In the genomic region with DNA sequence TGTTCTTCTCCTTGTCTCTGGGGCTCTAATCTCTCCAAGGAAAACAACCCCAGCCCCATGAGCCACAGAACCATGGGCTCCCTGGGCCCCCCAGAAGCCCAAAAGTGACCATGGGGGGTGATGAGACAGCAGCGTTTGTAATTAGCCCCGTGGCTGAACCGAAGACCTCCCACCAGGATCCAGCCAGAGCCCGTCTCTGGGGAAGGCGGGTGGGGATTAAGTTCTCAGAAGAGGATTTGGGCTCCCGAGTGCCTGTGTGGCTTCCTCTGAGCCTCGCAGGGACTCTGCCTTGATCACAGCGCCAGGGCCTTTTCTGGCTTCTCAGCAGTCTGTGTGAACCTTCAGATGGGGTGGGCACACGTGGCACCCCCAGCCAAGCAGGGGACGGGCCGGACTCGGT, we compare ENCODE assay signal across 19 cellular contexts.
DNase-seq lines count a peak whose midpoint lies in the region; ATAC-seq and TF ChIP-seq lines count a peak whose summit lies in the region.
"Had no signal": no experiment of that assay in that cellular context is flagged by ENCODE, and none has a peak within 500 bp of the region (broad histone marks: within the 10 kb centered on the region; RNA-seq: fewer than 3 reads in every experiment).

No MANE protein-coding gene starts in this region.

- H3K9me3 Mint-ChIP-seq in Calu3 (ENCODE audit: low read depth, unreplicated experiment) (no peaks in the 10 kb centered on the region), brain (peaks cover 0 to 5% (median 2%) of the 10 kb centered on the region in 5 experiments), neural progenitor cell (no peaks in the 10 kb centered on the region)
- no peaks in the 10 kb centered on the region for H3K9me3 Mint-ChIP-seq in CD4-positive, alpha-beta memory T cell
- H3K9me3 Mint-ChIP-seq in activated naive CD8-positive, alpha-beta T cell treated with anti-CD3 and anti-CD28 coated beads, Interleukin-2, amount 50 U/mL, for 24 hours = no peaks in the 10 kb centered on the region
- H3K9me3 Mint-ChIP-seq: activated naive CD8-positive, alpha-beta T cell treated with anti-CD3 and anti-CD28 coated beads, Interleukin-2, amount 10 ng/mL, durations not matched to agents 7 days and 5 days; activated T-helper 17 cell treated with anti-CD3 and anti-CD28 coated beads, Interleukin-2, amount 50 U/mL, for 72 hours; dendritic cell treated with granulocyte-macrophage colony-stimulating factor and Interleukin-4, amounts not matched to agents 40 ng/mL and 50 ng/mL, for 4 days had no signal

- H3K4me1 ChIP-seq in HUES6 (ENCODE audit: control insufficient read depth, insufficient read depth, low read length) = peaks cover 27% of the 10 kb centered on the region
- peaks cover 26% of the 10 kb centered on the region for H3K4me1 ChIP-seq in neural progenitor cell
- H3K4me1 ChIP-seq in CD4-positive, alpha-beta memory T cell (ENCODE audit: insufficient read depth, low read length) = no peaks in the 10 kb centered on the region
- H3K4me1 ChIP-seq: gastrocnemius medialis had no signal

- H3K36me3 ChIP-seq in HUES6 (ENCODE audit: control insufficient read depth, insufficient read depth, low read length) = no peaks in the 10 kb centered on the region
- no peaks in the 10 kb centered on the region for H3K36me3 ChIP-seq in neural progenitor cell
- H3K36me3 ChIP-seq in CD4-positive, alpha-beta memory T cell (ENCODE audit: insufficient read depth, low read length) = no peaks in the 10 kb centered on the region
- H3K36me3 ChIP-seq: gastrocnemius medialis, thyroid gland had no signal

- H3F3A ChIP-seq in neural progenitor cell (ENCODE audit: low read depth) = peaks cover 15% of the 10 kb centered on the region

- TF ChIP-seq CTCF in Calu3 (IDR thresholded peaks at IDR 0.05; ENCODE audit: unreplicated experiment) (no peak), brain (conservative IDR thresholded peaks at IDR 0.05) (no peak), neural progenitor cell (IDR thresholded peaks at IDR 0.05) (no peak)

- peak overlapping the region; percentile 47 for H3K4me2 ChIP-seq in neural progenitor cell

- H3K79me2 ChIP-seq in neural progenitor cell (ENCODE audit: low read depth) = no peaks in the 10 kb centered on the region

- CTCF ChIA-PET in Calu3 (lab: Charles Lee) = no interaction called here
- CTCF ChIA-PET in CD4-positive, alpha-beta memory T cell (lab: Charles Lee; ENCODE audit: partially characterized antibody) = no interaction called here

- H3K36me3 Mint-ChIP-seq in Calu3 (ENCODE audit: insufficient read depth, unreplicated experiment) = peaks cover 3% of the 10 kb centered on the region
- no peaks in the 10 kb centered on the region for H3K36me3 Mint-ChIP-seq in brain
- H3K36me3 Mint-ChIP-seq in neural progenitor cell = no peaks in the 10 kb centered on the region
- no peaks in the 10 kb centered on the region for H3K36me3 Mint-ChIP-seq in CD4-positive, alpha-beta memory T cell
- no peaks in the 10 kb centered on the region for H3K36me3 Mint-ChIP-seq in activated naive CD8-positive, alpha-beta T cell treated with anti-CD3 and anti-CD28 coated beads, Interleukin-2, amount 50 U/mL, for 24 hours (ENCODE audit: low read depth)
- H3K36me3 Mint-ChIP-seq: activated CD8-positive, alpha-beta memory T cell treated with anti-CD3 and anti-CD28 coated beads, Interleukin-2, amount 10 ng/mL, durations not matched to agents 7 days and 5 days; activated naive CD8-positive, alpha-beta T cell treated with anti-CD3 and anti-CD28 coated beads, Interleukin-2, amount 10 ng/mL, durations not matched to agents 7 days and 5 days had no signal

- H4K20me1 ChIP-seq in neural progenitor cell (ENCODE audit: low read depth) = peaks cover 16% of the 10 kb centered on the region

- H3K27me3 Mint-ChIP-seq in Calu3 (ENCODE audit: unreplicated experiment) (no peaks in the 10 kb centered on the region), brain (peaks cover 6% of the 10 kb centered on the region), neural progenitor cell (ENCODE audit: insufficient read depth, low read depth) (peaks cover 21% of the 10 kb centered on the region)
- peaks cover 15 to 17% of the 10 kb centered on the region in 2 donors for H3K27me3 Mint-ChIP-seq in CD4-positive, alpha-beta memory T cell
- peaks cover 20% of the 10 kb centered on the region for H3K27me3 Mint-ChIP-seq in activated naive CD8-positive, alpha-beta T cell treated with anti-CD3 and anti-CD28 coated beads, Interleukin-2, amount 50 U/mL, for 24 hours

- H3K4me3 ChIP-seq in HUES6 (ENCODE audit: low read depth, low read length) = no peak overlapping the region
- no peak overlapping the region for H3K4me3 ChIP-seq in neural progenitor cell
- no peak overlapping the region for H3K4me3 ChIP-seq in CD4-positive, alpha-beta memory T cell (ENCODE audit: low read length in 2 of 2)
- H3K4me3 ChIP-seq: gastrocnemius medialis, thyroid gland had no signal

- DNase-seq in Calu3 = no peak
- peak; percentile 92 for DNase-seq in neural progenitor cell (ENCODE audit: low spot score)
- DNase-seq in NCI-H2171 treated with DMSO at 0.1 percent for 48 hours (lab: John Stamatoyannopoulos, UW) = no peak
- no peak for DNase-seq in CD4-positive, alpha-beta memory T cell
- DNase-seq in activated naive CD8-positive, alpha-beta T cell treated with anti-CD3 and anti-CD28 coated beads, Interleukin-2, amount 50 U/mL, for 24 hours = no peak
- DNase-seq: activated CD4-positive, alpha-beta T cell treated with anti-CD3 and anti-CD28 coated beads for 4 hours; activated CD8-positive, alpha-beta memory T cell treated with anti-CD3 and anti-CD28 coated beads, Interleukin-2, amount 10 ng/mL, durations not matched to agents 7 days and 5 days; activated naive CD8-positive, alpha-beta T cell treated with anti-CD3 and anti-CD28 coated beads, Interleukin-2, amount 10 ng/mL, durations not matched to agents 7 days and 5 days; gastrocnemius medialis; GOT3; MM.1S; NK-92 treated with Interleukin-12 subunit alpha and Interleukin-12 subunit beta, amount 100 ng/mL, for 24 hours; stimulated activated naive CD4-positive, alpha-beta T cell had no signal

- H3K9ac ChIP-seq in HUES6 (ENCODE audit: low read length) (peak overlapping the region; percentile 37), neural progenitor cell (no peak overlapping the region)

- H3K27me3 ChIP-seq in HUES6 (ENCODE audit: control insufficient read depth, insufficient read depth, low read length) (peaks cover 15% of the 10 kb centered on the region), neural progenitor cell (peaks cover 43% of the 10 kb centered on the region)
- H3K27me3 ChIP-seq in CD4-positive, alpha-beta memory T cell (ENCODE audit: insufficient read depth, low read length) = no peaks in the 10 kb centered on the region
- H3K27me3 ChIP-seq: thyroid gland had no signal

- H3K9me3 ChIP-seq in HUES6 (ENCODE audit: control insufficient read depth, insufficient read depth, low read depth, low read length) = no peaks in the 10 kb centered on the region
- no peaks in the 10 kb centered on the region for H3K9me3 ChIP-seq in neural progenitor cell (ENCODE audit: low read depth)
- no peaks in the 10 kb centered on the region for H3K9me3 ChIP-seq in CD4-positive, alpha-beta memory T cell (ENCODE audit: control insufficient read depth in 1 of 2, low read length in 2 of 2)
- H3K9me3 ChIP-seq: gastrocnemius medialis, thyroid gland had no signal

- H3K27ac Mint-ChIP-seq in Calu3 (ENCODE audit: unreplicated experiment) (no peak overlapping the region), brain (peak overlapping the region in 3 of 5 experiments; percentile 17 to 68 (median 63)), neural progenitor cell (peak overlapping the region; percentile 14)
- H3K27ac Mint-ChIP-seq in CD4-positive, alpha-beta memory T cell = no peak overlapping the region
- no peak overlapping the region for H3K27ac Mint-ChIP-seq in activated naive CD8-positive, alpha-beta T cell treated with anti-CD3 and anti-CD28 coated beads, Interleukin-2, amount 50 U/mL, for 24 hours
- H3K27ac Mint-ChIP-seq: activated CD8-positive, alpha-beta memory T cell treated with anti-CD3 and anti-CD28 coated beads, Interleukin-2, amount 10 ng/mL, durations not matched to agents 7 days and 5 days; activated naive CD8-positive, alpha-beta T cell treated with anti-CD3 and anti-CD28 coated beads, Interleukin-2, amount 10 ng/mL, durations not matched to agents 7 days and 5 days; activated T-helper 17 cell treated with anti-CD3 and anti-CD28 coated beads, Interleukin-2, amount 50 U/mL, for 72 hours; dendritic cell treated with granulocyte-macrophage colony-stimulating factor and Interleukin-4, amounts not matched to agents 40 ng/mL and 50 ng/mL, for 4 days had no signal

- intact Hi-C loops in Calu3 (cut with micrococcal nuclease; ENCODE audit: unreplicated experiment) = no loop called here
- intact Hi-C loops in CD4-positive, alpha-beta memory T cell (cut with micrococcal nuclease) = no loop called here

- H3K4me1 Mint-ChIP-seq in Calu3 (ENCODE audit: low read depth, unreplicated experiment) (peaks cover 14% of the 10 kb centered on the region), brain (peaks cover 66% of the 10 kb centered on the region), neural progenitor cell (peaks cover 38% of the 10 kb centered on the region)
- H3K4me1 Mint-ChIP-seq in CD4-positive, alpha-beta memory T cell = no peaks in the 10 kb centered on the region
- H3K4me1 Mint-ChIP-seq in activated naive CD8-positive, alpha-beta T cell treated with anti-CD3 and anti-CD28 coated beads, Interleukin-2, amount 50 U/mL, for 24 hours = peaks cover 1% of the 10 kb centered on the region
- H3K4me1 Mint-ChIP-seq: activated CD8-positive, alpha-beta memory T cell treated with anti-CD3 and anti-CD28 coated beads, Interleukin-2, amount 10 ng/mL, durations not matched to agents 7 days and 5 days; activated naive CD8-positive, alpha-beta T cell treated with anti-CD3 and anti-CD28 coated beads, Interleukin-2, amount 10 ng/mL, durations not matched to agents 7 days and 5 days; activated T-helper 17 cell treated with anti-CD3 and anti-CD28 coated beads, Interleukin-2, amount 50 U/mL, for 72 hours had no signal

- H3K4me3 Mint-ChIP-seq in Calu3 (ENCODE audit: low read depth, unreplicated experiment) (peak overlapping the region; percentile 28), brain (no peak overlapping the region), neural progenitor cell (no peak overlapping the region)
- no peak overlapping the region for H3K4me3 Mint-ChIP-seq in CD4-positive, alpha-beta memory T cell
- H3K4me3 Mint-ChIP-seq in activated naive CD8-positive, alpha-beta T cell treated with anti-CD3 and anti-CD28 coated beads, Interleukin-2, amount 50 U/mL, for 24 hours = no peak overlapping the region
- H3K4me3 Mint-ChIP-seq: activated CD8-positive, alpha-beta memory T cell treated with anti-CD3 and anti-CD28 coated beads, Interleukin-2, amount 10 ng/mL, durations not matched to agents 7 days and 5 days; activated naive CD8-positive, alpha-beta T cell treated with anti-CD3 and anti-CD28 coated beads, Interleukin-2, amount 10 ng/mL, durations not matched to agents 7 days and 5 days; activated T-helper 17 cell treated with anti-CD3 and anti-CD28 coated beads, Interleukin-2, amount 50 U/mL, for 72 hours; dendritic cell treated with granulocyte-macrophage colony-stimulating factor and Interleukin-4, amounts not matched to agents 40 ng/mL and 50 ng/mL, for 4 days had no signal

- H2AFZ ChIP-seq in neural progenitor cell (replicated peaks) = no peak overlapping the region

- no peak overlapping the region for H3K27ac ChIP-seq in HUES6 (ENCODE audit: low read depth, low read length)
- no peak overlapping the region for H3K27ac ChIP-seq in neural progenitor cell
- no peak overlapping the region for H3K27ac ChIP-seq in CD4-positive, alpha-beta memory T cell (ENCODE audit: low read depth, low read length)
- H3K27ac ChIP-seq: gastrocnemius medialis had no signal

- POLR2A ChIA-PET in CD4-positive, alpha-beta memory T cell (lab: Charles Lee; ENCODE audit: partially characterized antibody) = no interaction called here

- no TSS peak for BruUV-seq in Calu3 (replicated peaks; lab: Mats Ljungman, UMichigan)

- no peak for ATAC-seq in activated naive CD8-positive, alpha-beta T cell treated with anti-CD3 and anti-CD28 coated beads, Interleukin-2, amount 50 U/mL, for 24 hours
- ATAC-seq in HG02938 (IDR thresholded peaks at IDR 0.05; ENCODE audit: unreplicated experiment) = no peak
- ATAC-seq: activated CD8-positive, alpha-beta memory T cell treated with anti-CD3 and anti-CD28 coated beads, Interleukin-2, amount 10 ng/mL, durations not matched to agents 7 days and 5 days; activated T-helper 17 cell treated with anti-CD3 and anti-CD28 coated beads, Interleukin-2, amount 50 U/mL, for 72 hours had no signal

Comparison
In these comparisons a context has a peak if more than half of its experiments do, and no peak if none do; other contexts are left out.
1. H3K27ac Mint-ChIP-seq: peak in brain (3 of 5) and neural progenitor cell (single experiment); none in Calu3 (single experiment), CD4-positive, alpha-beta memory T cell (0 of 7) and activated naive CD8-positive, alpha-beta T cell treated with anti-CD3 and anti-CD28 coated beads, Interleukin-2, amount 50 U/mL, for 24 hours (single experiment).